1 cellular context compared by ENCODE assay signal in genomic region chr1:221723018-221723917, GRCh38.
TF ChIP-seq lines count a peak whose summit lies in the region.

No MANE protein-coding gene starts in this region.

TF ChIP-seq in K562, 482 proteins besides CTCF, POLR2A, EP300 and RAD21 (continued from another document):
- TF ChIP-seq NR3C1 (CRISPR knock-in tag; IDR thresholded peaks at IDR 0.05), result no peak
- TF ChIP-seq MAFG (tag; conservative IDR thresholded peaks at IDR 0.05), result peak; percentile 60
- TF ChIP-seq ZNF133 (CRISPR knock-in tag; IDR thresholded peaks at IDR 0.05), result no peak
